Comparison of ENCODE assay signal across 8 cellular contexts in the genomic region with DNA sequence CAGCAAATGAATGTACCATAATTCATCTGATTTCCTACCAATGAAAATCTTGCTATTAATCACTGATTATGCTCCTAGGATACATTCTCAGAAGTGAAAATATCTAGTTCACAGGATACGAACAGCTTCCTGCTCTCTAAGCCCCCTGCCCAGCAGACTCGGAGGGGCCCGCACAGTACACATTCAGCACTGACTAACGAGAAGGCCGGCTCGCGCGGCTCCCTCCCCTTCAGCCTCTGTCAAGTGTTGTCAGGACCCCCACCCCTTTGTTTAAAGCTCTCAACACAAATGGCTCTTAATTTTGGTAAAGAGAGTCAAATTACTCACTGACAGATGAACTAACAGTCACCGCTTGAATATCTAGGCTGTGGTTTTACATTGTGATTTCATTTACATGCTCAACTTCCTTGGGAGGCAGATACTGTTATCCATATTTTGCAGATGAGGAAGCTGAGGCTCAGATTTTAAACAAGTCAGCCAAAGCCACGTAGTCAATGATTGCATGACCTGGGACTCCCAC.
DNase-seq lines count a peak whose midpoint lies in the region; ATAC-seq and TF ChIP-seq lines count a peak whose summit lies in the region.

No MANE protein-coding gene starts in this region.

- H3K36me3 ChIP-seq in right atrium auricular region = peaks cover 5% of the 10 kb centered on the region
- H3K36me3 ChIP-seq in left lung = peaks cover 0 to 68% of the 10 kb centered on the region in 2 donors
- peaks cover 63% of the 10 kb centered on the region for H3K36me3 ChIP-seq in upper lobe of right lung

- no peaks in the 10 kb centered on the region for H3K9me3 ChIP-seq in right atrium auricular region
- H3K9me3 ChIP-seq in left lung = no peaks in the 10 kb centered on the region
- H3K9me3 ChIP-seq in upper lobe of right lung = no peaks in the 10 kb centered on the region

- H3K4me3 Mint-ChIP-seq in activated CD4-positive, alpha-beta memory T cell treated with anti-CD3 and anti-CD28 coated beads, Interleukin-2, amount 10 ng/mL, durations not matched to agents 7 days and 5 days = peak overlapping the region; percentile 14

- H3K4me3 ChIP-seq in right atrium auricular region (no peak overlapping the region), left lung (no peak overlapping the region), upper lobe of right lung (no peak overlapping the region)

- H3K4me1 ChIP-seq in right atrium auricular region (peaks cover 4 to 51% of the 10 kb centered on the region in 2 donors), left lung (peaks cover 0 to 88% of the 10 kb centered on the region in 2 donors), upper lobe of right lung (peaks cover 27% of the 10 kb centered on the region)

- H3K27me3 Mint-ChIP-seq in activated CD4-positive, alpha-beta memory T cell treated with anti-CD3 and anti-CD28 coated beads, Interleukin-2, amount 10 ng/mL, durations not matched to agents 7 days and 5 days = no peaks in the 10 kb centered on the region

- TF ChIP-seq CTCF in right atrium auricular region (IDR thresholded peaks at IDR 0.05) = no peak
- TF ChIP-seq CTCF in left lung (IDR thresholded peaks at IDR 0.05) = no peak
- no peak for TF ChIP-seq CTCF in upper lobe of right lung (IDR thresholded peaks at IDR 0.05)

- H3K27ac ChIP-seq in right atrium auricular region = peak overlapping the region; percentile 35 to 44
- H3K27ac ChIP-seq in left lung = peak overlapping the region; percentile 69 to 91
- H3K27ac ChIP-seq in upper lobe of right lung = peak overlapping the region; percentile 82

- peaks cover 65% of the 10 kb centered on the region for H3K4me1 Mint-ChIP-seq in activated CD4-positive, alpha-beta memory T cell treated with anti-CD3 and anti-CD28 coated beads, Interleukin-2, amount 10 ng/mL, durations not matched to agents 7 days and 5 days

- no peaks in the 10 kb centered on the region for H3K27me3 ChIP-seq in right atrium auricular region
- no peaks in the 10 kb centered on the region for H3K27me3 ChIP-seq in left lung
- no peaks in the 10 kb centered on the region for H3K27me3 ChIP-seq in upper lobe of right lung

- no peaks in the 10 kb centered on the region for H3K9me3 Mint-ChIP-seq in activated CD4-positive, alpha-beta memory T cell treated with anti-CD3 and anti-CD28 coated beads, Interleukin-2, amount 10 ng/mL, durations not matched to agents 7 days and 5 days

- ATAC-seq in left cardiac atrium = no peak
- no peak for ATAC-seq in left lung
- ATAC-seq in upper lobe of right lung = no peak
- ATAC-seq in HG03521 (IDR thresholded peaks at IDR 0.05; ENCODE audit: unreplicated experiment) = no peak

- POLR2A ChIA-PET in activated CD4-positive, alpha-beta memory T cell treated with anti-CD3 and anti-CD28 coated beads, Interleukin-2, amount 10 ng/mL, durations not matched to agents 7 days and 5 days (lab: Charles Lee) = interaction anchor here (0.9 to 3.4 kb wide), 8 partner anchors 18 to 106 kb away, joined by 3 to 27 read pairs (median 6); no protein-coding TSS in a partner anchor

- intact Hi-C loops in left cardiac atrium (cut with DNase I) = no loop called here
- intact Hi-C loops in left lung (cut with DNase I) = no loop called here
- intact Hi-C loops in upper lobe of right lung (cut with DNase I) = no loop called here

- peak overlapping the region; percentile 88 for H3K27ac Mint-ChIP-seq in activated CD4-positive, alpha-beta memory T cell treated with anti-CD3 and anti-CD28 coated beads, Interleukin-2, amount 10 ng/mL, durations not matched to agents 7 days and 5 days

- CTCF ChIA-PET in activated CD4-positive, alpha-beta memory T cell treated with anti-CD3 and anti-CD28 coated beads, Interleukin-2, amount 10 ng/mL, durations not matched to agents 7 days and 5 days (lab: Charles Lee) = interaction anchor here (0.7 to 1.3 kb wide), 3 partner anchors 11 to 113 kb away, joined by 3 to 5 read pairs (median 5); no protein-coding TSS in a partner anchor

- H3K36me3 Mint-ChIP-seq in activated CD4-positive, alpha-beta memory T cell treated with anti-CD3 and anti-CD28 coated beads, Interleukin-2, amount 10 ng/mL, durations not matched to agents 7 days and 5 days (ENCODE audit: low read depth) = peaks cover 76% of the 10 kb centered on the region

- DNase-seq in right atrium auricular region (ENCODE audit: low spot score) = no peak
- DNase-seq in left cardiac atrium = no peak
- no peak for DNase-seq in activated CD4-positive, alpha-beta memory T cell treated with anti-CD3 and anti-CD28 coated beads, Interleukin-2, amount 10 ng/mL, durations not matched to agents 7 days and 5 days
- no peak for DNase-seq in left lung
- DNase-seq in upper lobe of right lung = peak; percentile 53
- no peak for DNase-seq in NK-92 treated with Interleukin-12 subunit alpha and Interleukin-12 subunit beta, amount 100 ng/mL, for 24 hours (lab: John Stamatoyannopoulos, UW)
- no peak for DNase-seq in cerebellum (ENCODE audit: low spot score)
